Comparison of ENCODE assay signal across 10 cellular contexts in genomic region chr5:168315991-168316578, GRCh38. TPM values are rescaled to one million over a fixed set of nuclear protein-coding genes. Genes with fewer than 3 reads are reported as not detected.
DNase-seq lines count a peak whose midpoint lies in the region; ATAC-seq and TF ChIP-seq lines count a peak whose summit lies in the region.
"Had no signal": no experiment of that assay in that cellular context is flagged by ENCODE, and none has a peak within 500 bp of the region (broad histone marks: within the 10 kb centered on the region; RNA-seq: fewer than 3 reads in every experiment).

No MANE protein-coding gene starts in this region.

- no peak for TF ChIP-seq CTCF in LNCaP clone FGC (IDR thresholded peaks at IDR 0.05; ENCODE audit: control insufficient read depth, extremely low read depth, insufficient read depth)
- no peak for TF ChIP-seq CTCF in RWPE2 (IDR thresholded peaks at IDR 0.05; ENCODE audit: poor library complexity, severe bottlenecking)
- TF ChIP-seq CTCF in left lung (IDR thresholded peaks at IDR 0.05) = no peak

- H3K27ac ChIP-seq in RWPE2 (ENCODE audit: poor library complexity, severe bottlenecking) = peak overlapping the region; percentile 96
- peak overlapping the region; percentile 54 to 55 for H3K27ac ChIP-seq in left lung
- peak overlapping the region; percentile 12 for H3K27ac ChIP-seq in temporal lobe (ENCODE audit: low read depth, low read length)

- intact Hi-C loops in left lung (cut with DNase I) = no loop called here

- H3K4me3 ChIP-seq in LNCaP clone FGC (ENCODE audit: low read depth, low read length) (peak overlapping the region; percentile 30), RWPE2 (ENCODE audit: severe bottlenecking) (no peak overlapping the region), left lung (no peak overlapping the region)

- H3K9me3 ChIP-seq in RWPE2 (ENCODE audit: severe bottlenecking) (no peaks in the 10 kb centered on the region), left lung (no peaks in the 10 kb centered on the region)

- H3K4me1 ChIP-seq in RWPE2 (ENCODE audit: insufficient read depth, poor library complexity, severe bottlenecking) (peaks cover 58% of the 10 kb centered on the region), left lung (peaks cover 22 to 27% of the 10 kb centered on the region in 2 donors)

- peaks cover 11% of the 10 kb centered on the region for H3K36me3 ChIP-seq in RWPE2 (ENCODE audit: low read depth)
- H3K36me3 ChIP-seq in left lung = no peaks in the 10 kb centered on the region

- no peak for ATAC-seq in RWPE2 (ENCODE audit: low read depth)
- peak; percentile 47 for ATAC-seq in left lung
- ATAC-seq in HG03097 (IDR thresholded peaks at IDR 0.05; ENCODE audit: low FRiP score, unreplicated experiment) = no peak
- ATAC-seq in GM18861 (IDR thresholded peaks at IDR 0.05; ENCODE audit: unreplicated experiment) = no peak
- ATAC-seq: naive thymus-derived CD8-positive, alpha-beta T cell had no signal

- H3K27me3 ChIP-seq in RWPE2 (ENCODE audit: insufficient read depth, poor library complexity, severe bottlenecking) (no peaks in the 10 kb centered on the region), left lung (no peaks in the 10 kb centered on the region)

- DNase-seq in LNCaP clone FGC (ENCODE audit: low read depth) (peak; percentile 87), RWPE2 (ENCODE audit: low spot score) (no peak), left lung (peak in 1 of 2 donors; percentile 52), pons (ENCODE audit: low spot score) (no peak)
- DNase-seq: activated CD4-positive, alpha-beta memory T cell treated with anti-CD3 and anti-CD28 coated beads, Interleukin-2, amount 10 ng/mL, durations not matched to agents 7 days and 5 days; EL; naive thymus-derived CD8-positive, alpha-beta T cell had no signal

RNA-seq across cellular contexts. Expression of gene WWC1, which starts 24.6 kb away (rescaled TPM):
- total RNA-seq in left lung (10 to 100 TPM; 59.6 to 81.9 TPM), temporal lobe (60.5 TPM)
- total RNA-seq: activated CD4-positive, alpha-beta memory T cell treated with anti-CD3 and anti-CD28 coated beads, Interleukin-2, amount 10 ng/mL, durations not matched to agents 7 days and 5 days had no signal

Comparison
In these comparisons a context has a peak if more than half of its experiments do, and no peak if none do; other contexts are left out.
1. H3K27ac ChIP-seq: peak in every context shown above with its lines; median percentile 96 in RWPE2; 54 in left lung; 12 in temporal lobe.